In the genomic region with DNA sequence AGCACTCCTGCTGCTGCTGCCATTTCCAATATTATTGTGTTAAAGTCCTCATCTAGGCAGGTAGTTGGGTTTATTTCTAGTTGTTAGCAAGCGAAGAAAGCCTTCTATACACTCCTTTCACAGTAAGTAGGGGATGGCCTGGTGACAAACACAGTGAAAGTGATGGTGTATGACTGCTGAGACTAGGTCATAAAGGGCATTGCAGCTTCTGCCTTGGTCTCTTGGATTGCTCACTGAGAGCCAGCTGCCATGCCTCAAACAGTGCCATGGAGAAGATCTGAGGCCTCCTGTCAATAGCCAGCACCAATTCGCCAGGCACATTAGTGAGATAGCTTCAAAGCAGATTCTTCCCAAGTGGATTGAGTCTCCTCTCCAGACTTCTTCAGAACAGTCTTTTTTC, we compare ENCODE assay signal across 12 cellular contexts. TPM values are rescaled to one million over a fixed set of nuclear protein-coding genes. Genes with fewer than 3 reads are reported as not detected.
"Had no signal": no experiment of that assay in that cellular context is flagged by ENCODE, and none has a peak within 500 bp of the region (broad histone marks: within the 10 kb centered on the region; RNA-seq: fewer than 3 reads in every experiment).

No MANE protein-coding gene starts in this region.

- DNase-seq: activated B cell treated with CpG ODN at 0.5 μM for 24 hours; activated CD4-positive, alpha-beta T cell treated with anti-CD3 and anti-CD28 coated beads, Interleukin-2, amount 50 U/mL, for 4 hours; activated gamma-delta T cell treated with Interleukin-2 at 50 U/mL for 16 hours; activated naive CD8-positive, alpha-beta T cell treated with anti-CD3 and anti-CD28 coated beads for 36 hours; activated T-cell treated with anti-CD3 and anti-CD28 coated beads, Interleukin-2, amount 50 U/mL, for 48 hours; cerebellar nuclear complex; endodermal cell; retina; stimulated activated CD4-positive, alpha-beta T cell treated with anti-CD3 and anti-CD28 coated beads, Interleukin-15, amount 100 ng/mL, for 24 hours; stimulated activated CD4-positive, alpha-beta T cell treated with anti-CD3 and anti-CD28 coated beads, Interleukin-4, amount 100 ng/mL, for 4 hours; transverse colon had no signal

RNA-seq across cellular contexts. Expression of a gene that starts 27.6 kb away (rescaled TPM):
- total RNA-seq: activated B cell treated with CpG ODN at 0.5 μM for 24 hours; activated naive CD8-positive, alpha-beta T cell treated with anti-CD3 and anti-CD28 coated beads for 36 hours; endodermal cell; kidney epithelial cell had no signal
